15 cellular contexts compared by ENCODE assay signal in genomic region chr12:15984963-15985362, GRCh38.
DNase-seq lines count a peak whose midpoint lies in the region; ATAC-seq and TF ChIP-seq lines count a peak whose summit lies in the region.
"Had no signal": no experiment of that assay in that cellular context is flagged by ENCODE, and none has a peak within 500 bp of the region (broad histone marks: within the 10 kb centered on the region; RNA-seq: fewer than 3 reads in every experiment).

No MANE protein-coding gene starts in this region.

- peaks cover 5% of the 10 kb centered on the region for H3K36me3 ChIP-seq in Caco-2 (ENCODE audit: control insufficient read depth, insufficient read depth, low read length)

- no peaks in the 10 kb centered on the region for H3K27me3 Mint-ChIP-seq in activated T-cell treated with anti-CD3 and anti-CD28 coated beads, Interleukin-2, amount 50 U/mL, for 72 hours (ENCODE audit: low read depth)
- H3K27me3 Mint-ChIP-seq in dendritic cell treated with granulocyte-macrophage colony-stimulating factor and Interleukin-4, amounts not matched to agents 40 ng/mL and 50 ng/mL, for 4 days, result no peaks in the 10 kb centered on the region
- H3K27me3 Mint-ChIP-seq in memory B cell (no peaks in the 10 kb centered on the region), Caco-2 (ENCODE audit: insufficient read depth, unreplicated experiment) (no peaks in the 10 kb centered on the region)

- BruUV-seq in Caco-2 (replicated peaks; lab: Mats Ljungman, UMichigan), result no TSS peak

- no peak overlapping the region for H3K4me3 Mint-ChIP-seq in activated T-cell treated with anti-CD3 and anti-CD28 coated beads, Interleukin-2, amount 50 U/mL, for 72 hours
- no peak overlapping the region for H3K4me3 Mint-ChIP-seq in dendritic cell treated with granulocyte-macrophage colony-stimulating factor and Interleukin-4, amounts not matched to agents 40 ng/mL and 50 ng/mL, for 4 days
- H3K4me3 Mint-ChIP-seq in memory B cell, result no peak overlapping the region
- H3K4me3 Mint-ChIP-seq in Caco-2 (ENCODE audit: unreplicated experiment), result no peak overlapping the region

- H3K9me3 ChIP-seq in Caco-2, result no peaks in the 10 kb centered on the region
- H3K9me3 ChIP-seq: HAP-1 had no signal

- CTCF ChIA-PET in Caco-2 (lab: Charles Lee), result no interaction called here

- H3K27me3 ChIP-seq in Caco-2 (replicated peaks; ENCODE audit: control insufficient read depth, insufficient read depth, low read length) (no peaks in the 10 kb centered on the region), foreskin keratinocyte (no peaks in the 10 kb centered on the region)
- H3K27me3 ChIP-seq: BLaER1 had no signal

- ATAC-seq in activated T-cell treated with anti-CD3 and anti-CD28 coated beads, Interleukin-2, amount 50 U/mL, for 72 hours (replicated peaks in 1 of 2), result no peak
- ATAC-seq in memory B cell (ENCODE audit: low read depth) (no peak), foreskin keratinocyte (no peak), GM21423 (IDR thresholded peaks at IDR 0.05; ENCODE audit: unreplicated experiment) (no peak)
- ATAC-seq: HepG2 had no signal

- TF ChIP-seq CTCF in Caco-2 (IDR thresholded peaks at IDR 0.05; ENCODE audit: insufficient read depth in 1 of 2, low read depth in 1 of 2, low read length in 1 of 2, severe bottlenecking in 1 of 2, unreplicated experiment in 1 of 2) (no peak), foreskin keratinocyte (conservative IDR thresholded peaks at IDR 0.05) (no peak)

- H3K27ac Mint-ChIP-seq in activated T-cell treated with anti-CD3 and anti-CD28 coated beads, Interleukin-2, amount 50 U/mL, for 72 hours, result peak overlapping the region; percentile 70
- H3K27ac Mint-ChIP-seq in dendritic cell treated with granulocyte-macrophage colony-stimulating factor and Interleukin-4, amounts not matched to agents 40 ng/mL and 50 ng/mL, for 4 days, result peak overlapping the region; percentile 46
- H3K27ac Mint-ChIP-seq in memory B cell (peak overlapping the region; percentile 1), Caco-2 (ENCODE audit: unreplicated experiment) (no peak overlapping the region)

- DNase-seq in activated T-cell treated with anti-CD3 and anti-CD28 coated beads, Interleukin-2, amount 50 U/mL, for 72 hours, result no peak
- no peak for DNase-seq in activated T-cell treated with anti-CD3 and anti-CD28 coated beads for 4 hours
- DNase-seq in memory B cell (ENCODE audit: low spot score in 2 of 2), result no peak
- DNase-seq in Caco-2, result no peak
- no peak for DNase-seq in foreskin keratinocyte
- DNase-seq in stimulated activated CD4-positive, alpha-beta T cell treated with anti-CD3 and anti-CD28 coated beads, Interleukin-15, amount 100 ng/mL, for 24 hours, result no peak
- DNase-seq: DMS79, EL, GOT3 had no signal

- no peaks in the 10 kb centered on the region for H3K4me1 Mint-ChIP-seq in activated T-cell treated with anti-CD3 and anti-CD28 coated beads, Interleukin-2, amount 50 U/mL, for 72 hours (ENCODE audit: low read depth)
- H3K4me1 Mint-ChIP-seq in dendritic cell treated with granulocyte-macrophage colony-stimulating factor and Interleukin-4, amounts not matched to agents 40 ng/mL and 50 ng/mL, for 4 days (ENCODE audit: low read depth), result peaks cover 11% of the 10 kb centered on the region
- H3K4me1 Mint-ChIP-seq in memory B cell (peaks cover 17% of the 10 kb centered on the region), Caco-2 (ENCODE audit: low read depth, unreplicated experiment) (peaks cover 30% of the 10 kb centered on the region)

- H3K4me3 ChIP-seq in Caco-2 (ENCODE audit: low read depth, low read length), result no peak overlapping the region
- H3K4me3 ChIP-seq: BLaER1, HAP-1 had no signal

- intact Hi-C loops in dendritic cell treated with granulocyte-macrophage colony-stimulating factor and Interleukin-4, amounts not matched to agents 40 ng/mL and 50 ng/mL, for 4 days (cut with micrococcal nuclease), result no loop called here
- intact Hi-C loops in Caco-2 (cut with micrococcal nuclease; ENCODE audit: unreplicated experiment), result loop anchor here (5.0 kb wide), 1 partner anchor 377 kb away; no protein-coding TSS in a partner anchor

- H3K4me1 ChIP-seq in Caco-2 (peaks cover 8% of the 10 kb centered on the region), foreskin keratinocyte (no peaks in the 10 kb centered on the region)

- peaks cover 11 to 12% of the 10 kb centered on the region in 2 donors for H3K36me3 Mint-ChIP-seq in activated T-cell treated with anti-CD3 and anti-CD28 coated beads, Interleukin-2, amount 50 U/mL, for 72 hours (ENCODE audit: insufficient read depth in 2 of 2)
- H3K36me3 Mint-ChIP-seq in dendritic cell treated with granulocyte-macrophage colony-stimulating factor and Interleukin-4, amounts not matched to agents 40 ng/mL and 50 ng/mL, for 4 days (ENCODE audit: low read depth), result peaks cover 76% of the 10 kb centered on the region
- H3K36me3 Mint-ChIP-seq in memory B cell (peaks cover 28% of the 10 kb centered on the region), Caco-2 (ENCODE audit: insufficient read depth, unreplicated experiment) (peaks cover 49% of the 10 kb centered on the region)

- H3K27ac ChIP-seq in foreskin keratinocyte, result no peak overlapping the region
- H3K27ac ChIP-seq: 22Rv1, BLaER1 had no signal

- POLR2A ChIA-PET in Caco-2 (lab: Charles Lee), result no interaction called here

- H3K9me3 Mint-ChIP-seq in activated T-cell treated with anti-CD3 and anti-CD28 coated beads, Interleukin-2, amount 50 U/mL, for 72 hours, result peaks cover 0 to 2% of the 10 kb centered on the region in 2 donors
- no peaks in the 10 kb centered on the region for H3K9me3 Mint-ChIP-seq in dendritic cell treated with granulocyte-macrophage colony-stimulating factor and Interleukin-4, amounts not matched to agents 40 ng/mL and 50 ng/mL, for 4 days
- peaks cover 3% of the 10 kb centered on the region for H3K9me3 Mint-ChIP-seq in memory B cell
- no peaks in the 10 kb centered on the region for H3K9me3 Mint-ChIP-seq in Caco-2 (ENCODE audit: unreplicated experiment)
